ENCODE assay signal across 8 cellular contexts in genomic region chr5:441996-442334, GRCh38. TPM values are rescaled to one million over a fixed set of nuclear protein-coding genes. Genes with fewer than 3 reads are reported as not detected.
DNase-seq lines count a peak whose midpoint lies in the region; ATAC-seq and TF ChIP-seq lines count a peak whose summit lies in the region.

No MANE protein-coding gene starts in this region.

- H3K27me3 ChIP-seq in KMS-11 (ENCODE audit: insufficient read depth, low read depth): no peaks in the 10 kb centered on the region

- H3K4me1 ChIP-seq in KMS-11 (ENCODE audit: low read depth, poor library complexity, severe bottlenecking): peaks cover 17% of the 10 kb centered on the region

- TF ChIP-seq CTCF in AG09309 (IDR thresholded peaks at IDR 0.05; ENCODE audit: control insufficient read depth, insufficient read depth, low read depth, low read length, missing control alignments): no peak
- no peak for TF ChIP-seq CTCF in KMS-11 (conservative IDR thresholded peaks at IDR 0.05; ENCODE audit: low read depth, low read length)
- no peak for TF ChIP-seq CTCF in chondrocyte (IDR thresholded peaks at IDR 0.05)

- peaks cover 20% of the 10 kb centered on the region for H3K79me2 ChIP-seq in KMS-11 (ENCODE audit: insufficient read depth, low read depth)

- peak overlapping the region; percentile 89 for H3K27ac Mint-ChIP-seq in chondrocyte (ENCODE audit: unreplicated experiment)
- peak overlapping the region in 3 of 6 donors; percentile 26 to 91 (median 81) for H3K27ac Mint-ChIP-seq in naive B cell

- DNase-seq in AG09309 (ENCODE audit: low read depth): no peak
- no peak for DNase-seq in chondrocyte (ENCODE audit: low spot score)
- DNase-seq in naive B cell: no peak
- DNase-seq in stimulated activated CD4-positive, alpha-beta T cell treated with anti-CD3 and anti-CD28 coated beads, Interleukin-12 subunit alpha, Interleukin-12 subunit beta, amount 100 ng/mL, for 4 hours: no peak
- no peak for DNase-seq in SKM-1 treated with dmso at 0.1 percent for 144 hours (lab: John Stamatoyannopoulos, UW; ENCODE audit: unreplicated experiment)
- DNase-seq in activated CD4-positive, CD25-positive, alpha-beta regulatory T cell treated with anti-CD3 and anti-CD28 coated beads, Interleukin-2, amount 50 U/mL, for 72 hours: no peak

- no peaks in the 10 kb centered on the region for H3K27me3 Mint-ChIP-seq in chondrocyte (ENCODE audit: low read depth)
- H3K27me3 Mint-ChIP-seq in naive B cell: peaks cover 0 to 9% (median 0%) of the 10 kb centered on the region in 3 donors

- peak overlapping the region; percentile 72 for H3K4me3 ChIP-seq in AG09309 (ENCODE audit: control insufficient read depth, low read depth, low read length)
- H3K4me3 ChIP-seq in KMS-11 (IDR thresholded peaks at IDR 0.05; ENCODE audit: insufficient read depth, low read depth, low read length): no peak overlapping the region

- peaks cover 6% of the 10 kb centered on the region for H3K36me3 Mint-ChIP-seq in chondrocyte (ENCODE audit: low read depth)
- peaks cover 0 to 3% of the 10 kb centered on the region in 2 donors for H3K36me3 Mint-ChIP-seq in naive B cell

- H3K4me2 ChIP-seq in KMS-11: peak overlapping the region; percentile 82

- peaks cover 38% of the 10 kb centered on the region for H3K4me1 Mint-ChIP-seq in chondrocyte (ENCODE audit: low read depth)
- H3K4me1 Mint-ChIP-seq in naive B cell: peaks cover 31 to 37% (median 35%) of the 10 kb centered on the region in 3 donors

- no peak overlapping the region for H3K9ac ChIP-seq in KMS-11

- no peak overlapping the region for H3K27ac ChIP-seq in KMS-11

- H3K4me3 Mint-ChIP-seq in chondrocyte (ENCODE audit: unreplicated experiment): peak overlapping the region; percentile 97
- peak overlapping the region; percentile 88 to 98 (median 95) for H3K4me3 Mint-ChIP-seq in naive B cell

- no peaks in the 10 kb centered on the region; the same call in 1 of the 2 replicates for H3K36me3 ChIP-seq in KMS-11 (ENCODE audit: insufficient read depth)

- ATAC-seq in naive B cell (ENCODE audit: low read depth in 2 of 2) (no peak), HG03565 (IDR thresholded peaks at IDR 0.05; ENCODE audit: unreplicated experiment) (no peak)

- H4K20me1 ChIP-seq in KMS-11 (ENCODE audit: insufficient read depth): no peaks in the 10 kb centered on the region

- H3K9me3 Mint-ChIP-seq in chondrocyte (ENCODE audit: low read depth): no peaks in the 10 kb centered on the region
- H3K9me3 Mint-ChIP-seq in naive B cell: no peaks in the 10 kb centered on the region

- peak overlapping the region; percentile 47; the same call in 1 of the 2 replicates for H2AFZ ChIP-seq in KMS-11 (ENCODE audit: low read depth)

RNA-seq across cellular contexts. Expression of gene EXOC3, which starts 1.0 kb away (rescaled TPM):
- 39.4 to 58.1 TPM (median 43.3 TPM) in 3 replicates for total RNA-seq in chondrocyte
- 10 to 100 TPM; 18.8 to 36.1 (median 22.9) TPM for polyA plus RNA-seq in naive B cell (ENCODE audit: low read depth in 6 of 6)
